ENCODE assay signal across 15 cellular contexts in genomic region chr2:209629622-209630021, GRCh38.
DNase-seq lines count a peak whose midpoint lies in the region; ATAC-seq and TF ChIP-seq lines count a peak whose summit lies in the region.
"Had no signal": no experiment of that assay in that cellular context is flagged by ENCODE, and none has a peak within 500 bp of the region (broad histone marks: within the 10 kb centered on the region; RNA-seq: fewer than 3 reads in every experiment).

No MANE protein-coding gene starts in this region.

- H3K27me3 ChIP-seq in kidney epithelial cell (ENCODE audit: control insufficient read depth, insufficient read depth, low read length) (no peaks in the 10 kb centered on the region), right atrium auricular region (no peaks in the 10 kb centered on the region)
- H3K27me3 ChIP-seq: BLaER1 had no signal

- DNase-seq in AG10803 (ENCODE audit: low read depth) (peak; percentile 16), LHCN-M2 (ENCODE audit: low read depth) (peak; percentile 65), brain pericyte (ENCODE audit: low read depth, low spot score) (peak; percentile 64), kidney epithelial cell (ENCODE audit: low read depth) (peak; percentile 69), right atrium auricular region (ENCODE audit: low spot score) (no peak), OCI-M2 (lab: John Stamatoyannopoulos, UW; ENCODE audit: unreplicated experiment) (no peak)
- DNase-seq: activated CD4-positive, alpha-beta T cell treated with anti-CD3 and anti-CD28 coated beads for 4 hours; activated naive CD4-positive, alpha-beta T cell treated with anti-CD3 and anti-CD28 coated beads, Interleukin-2, amount 50 U/mL, for 16 hours; effector memory CD8-positive, alpha-beta T cell; natural killer cell; stimulated activated naive CD8-positive, alpha-beta T cell treated with anti-CD3 and anti-CD28 coated beads, Interleukin-15, amount 100 ng/mL, for 72 hours; SW 1271 had no signal

- H3K27ac ChIP-seq in right atrium auricular region, result no peak overlapping the region
- H3K27ac ChIP-seq: BLaER1 had no signal

- H3K36me3 ChIP-seq in kidney epithelial cell (ENCODE audit: control insufficient read depth, insufficient read depth, low read length), result no peaks in the 10 kb centered on the region
- H3K36me3 ChIP-seq in right atrium auricular region, result no peaks in the 10 kb centered on the region
- H3K36me3 ChIP-seq: BLaER1 had no signal

- TF ChIP-seq CTCF in AG10803 (conservative IDR thresholded peaks at IDR 0.05; ENCODE audit: low read length) (no peak), kidney epithelial cell (IDR thresholded peaks at IDR 0.05; ENCODE audit: insufficient read depth, low read length, poor library complexity, severe bottlenecking) (no peak), right atrium auricular region (IDR thresholded peaks at IDR 0.05) (no peak)

- H3K4me3 ChIP-seq in AG10803 (ENCODE audit: low read length) (no peak overlapping the region), kidney epithelial cell (ENCODE audit: low read depth, low read length) (no peak overlapping the region), right atrium auricular region (no peak overlapping the region)
- H3K4me3 ChIP-seq: BLaER1 had no signal

- no peaks in the 10 kb centered on the region for H3K9me3 ChIP-seq in right atrium auricular region
- H3K9me3 ChIP-seq: BLaER1 had no signal

- no peaks in the 10 kb centered on the region for H3K4me1 ChIP-seq in right atrium auricular region
- H3K4me1 ChIP-seq: BLaER1 had no signal

- no peak for ATAC-seq in esophagus mucosa
- no peak for ATAC-seq in GM21390 (IDR thresholded peaks at IDR 0.05; ENCODE audit: unreplicated experiment)
- ATAC-seq: effector memory CD8-positive, alpha-beta T cell; natural killer cell; stimulated activated naive CD8-positive, alpha-beta T cell treated with anti-CD3 and anti-CD28 coated beads, Interleukin-15, amount 100 ng/mL, for 72 hours had no signal

Comparison
In these comparisons a context has a peak if more than half of its experiments do, and no peak if none do; other contexts are left out.
1. DNase-seq: peak in AG10803 (single experiment), LHCN-M2 (single experiment), brain pericyte (single experiment) and kidney epithelial cell (single experiment); none in right atrium auricular region (single experiment) and OCI-M2 (single experiment).